ENCODE assay signal across 1 cellular context in the genomic region with DNA sequence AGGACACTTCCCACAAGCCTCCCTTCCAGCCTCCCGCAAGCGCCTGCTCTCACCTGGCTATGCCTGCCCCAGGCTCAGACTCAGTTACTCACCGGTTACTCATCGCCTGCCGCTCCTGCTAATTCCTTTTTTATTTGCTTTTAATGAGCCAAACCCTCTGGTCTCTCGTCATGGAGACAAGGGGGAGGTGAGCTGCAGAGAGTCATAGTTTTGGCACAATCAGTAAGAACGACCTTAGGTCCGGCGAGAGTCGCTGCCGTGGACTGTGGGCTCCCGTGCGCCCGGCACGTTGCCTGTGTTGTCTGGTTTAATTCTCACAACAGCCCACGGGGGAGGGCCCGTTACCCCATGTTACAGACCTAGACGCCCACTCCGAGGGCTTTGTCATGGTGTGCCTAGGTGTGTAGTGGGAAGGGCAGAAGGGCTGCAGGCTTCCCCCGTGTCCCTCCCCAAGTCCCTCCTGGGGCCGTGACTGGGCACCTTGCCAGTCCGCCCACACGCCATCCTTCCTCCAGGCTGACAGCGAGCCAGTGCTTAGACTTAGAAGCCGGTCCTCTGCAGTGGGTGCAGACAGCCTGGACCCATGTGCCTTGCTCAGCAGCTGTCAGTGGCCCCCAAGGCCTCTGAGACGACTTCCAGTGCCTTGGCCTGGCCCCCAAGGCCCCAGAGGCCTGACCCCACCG.
TF ChIP-seq lines count a peak whose summit lies in the region.

No MANE protein-coding gene starts in this region.

TF ChIP-seq in HCT116, 20 proteins besides CTCF, POLR2A, EP300 and RAD21 (continued from another document):
- TF ChIP-seq, protein P1, sequence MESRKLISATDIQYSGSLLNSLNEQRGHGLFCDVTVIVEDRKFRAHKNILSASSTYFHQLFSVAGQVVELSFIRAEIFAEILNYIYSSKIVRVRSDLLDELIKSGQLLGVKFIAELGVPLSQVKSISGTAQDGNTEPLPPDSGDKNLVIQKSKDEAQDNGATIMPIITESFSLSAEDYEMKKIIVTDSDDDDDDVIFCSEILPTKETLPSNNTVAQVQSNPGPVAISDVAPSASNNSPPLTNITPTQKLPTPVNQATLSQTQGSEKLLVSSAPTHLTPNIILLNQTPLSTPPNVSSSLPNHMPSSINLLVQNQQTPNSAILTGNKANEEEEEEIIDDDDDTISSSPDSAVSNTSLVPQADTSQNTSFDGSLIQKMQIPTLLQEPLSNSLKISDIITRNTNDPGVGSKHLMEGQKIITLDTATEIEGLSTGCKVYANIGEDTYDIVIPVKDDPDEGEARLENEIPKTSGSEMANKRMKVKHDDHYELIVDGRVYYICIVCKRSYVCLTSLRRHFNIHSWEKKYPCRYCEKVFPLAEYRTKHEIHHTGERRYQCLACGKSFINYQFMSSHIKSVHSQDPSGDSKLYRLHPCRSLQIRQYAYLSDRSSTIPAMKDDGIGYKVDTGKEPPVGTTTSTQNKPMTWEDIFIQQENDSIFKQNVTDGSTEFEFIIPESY (IDR thresholded peaks at IDR 0.05; ENCODE audit: extremely low read depth, insufficient replicate concordance, low read length): no peak
